Comparison of ENCODE assay signal across 9 cellular contexts in the genomic region with DNA sequence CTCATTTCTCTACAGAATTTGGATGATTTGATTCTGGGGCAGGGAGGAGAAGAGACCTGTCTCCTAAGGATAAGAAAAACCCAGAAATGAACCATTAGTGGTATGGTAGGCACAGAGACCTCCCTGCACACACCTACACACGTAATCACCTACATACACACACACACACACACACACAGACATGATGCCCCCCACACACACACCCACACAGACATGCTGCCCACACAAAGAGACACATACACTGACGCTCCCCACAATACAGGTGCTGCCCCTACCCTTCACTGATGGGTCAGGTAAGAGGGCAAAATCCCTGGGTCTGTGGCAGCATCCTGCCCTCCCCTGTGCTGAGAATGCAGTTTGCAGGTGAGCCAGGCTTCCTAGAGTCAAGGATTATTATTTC. TPM values are rescaled to one million over a fixed set of nuclear protein-coding genes. Genes with fewer than 3 reads are reported as not detected.
A peak's percentile ranks its signal among the peaks of the same experiment; 100 is the strongest.
DNase-seq lines count a peak whose midpoint lies in the region; ATAC-seq and TF ChIP-seq lines count a peak whose summit lies in the region.
"Had no signal": no experiment of that assay in that cellular context is flagged by ENCODE, and none has a peak within 500 bp of the region (broad histone marks: within the 10 kb centered on the region; RNA-seq: fewer than 3 reads in every experiment).

No MANE protein-coding gene starts in this region.

- no peak overlapping the region for H2AFZ ChIP-seq in hepatocyte

- no peaks in the 10 kb centered on the region for H3K9me3 Mint-ChIP-seq in activated T-cell treated with anti-CD3 and anti-CD28 coated beads, Interleukin-2, amount 50 U/mL, for 72 hours
- no peaks in the 10 kb centered on the region for H3K9me3 Mint-ChIP-seq in stimulated activated naive CD8-positive, alpha-beta T cell treated with anti-CD3 and anti-CD28 coated beads, Interleukin-15, amount 100 ng/mL, for 72 hours

- 69% methylated on average over 2 of the region's 2 CpGs for WGBS in hepatocyte (ENCODE audit: low lambda C conversion rate, missing lambda C conversion rate)

- H3K27ac ChIP-seq in VCaP (peak overlapping the region; percentile 95), hepatocyte (no peak overlapping the region)

- H3K4me3 Mint-ChIP-seq in activated T-cell treated with anti-CD3 and anti-CD28 coated beads, Interleukin-2, amount 50 U/mL, for 72 hours, result peak overlapping the region; percentile 72 to 86
- H3K4me3 Mint-ChIP-seq in stimulated activated naive CD8-positive, alpha-beta T cell treated with anti-CD3 and anti-CD28 coated beads, Interleukin-15, amount 100 ng/mL, for 72 hours, result peak overlapping the region; percentile 80 to 81

- H3K9me2 ChIP-seq in hepatocyte (replicated peaks; ENCODE audit: insufficient read depth), result no peaks in the 10 kb centered on the region
- H3K9me2 ChIP-seq: SK-N-SH had no signal

- no peaks in the 10 kb centered on the region for H4K20me1 ChIP-seq in hepatocyte (ENCODE audit: insufficient read depth, poor library complexity, severe bottlenecking)

- H3K27me3 ChIP-seq in hepatocyte, result peaks cover 18% of the 10 kb centered on the region

- no peak for DNase-seq in activated T-cell treated with anti-CD3 and anti-CD28 coated beads, Interleukin-2, amount 50 U/mL, for 72 hours
- DNase-seq in activated T-cell treated with anti-CD3 and anti-CD28 coated beads for 4 hours, result no peak
- no peak for DNase-seq in hepatocyte (ENCODE audit: low spot score)
- DNase-seq in stimulated activated naive CD8-positive, alpha-beta T cell treated with anti-CD3 and anti-CD28 coated beads, Interleukin-15, amount 100 ng/mL, for 72 hours, result no peak
- no peak for DNase-seq in cerebellum (ENCODE audit: low spot score)
- DNase-seq in NCI-H1092 (lab: John Stamatoyannopoulos, UW), result no peak
- DNase-seq in hippocampal formation (lab: John Stamatoyannopoulos, UW), result no peak

- peak overlapping the region; percentile 77 for H3K4me2 ChIP-seq in hepatocyte
- H3K4me2 ChIP-seq: SK-N-SH had no signal

- peaks cover 14% of the 10 kb centered on the region for H3K4me1 Mint-ChIP-seq in activated T-cell treated with anti-CD3 and anti-CD28 coated beads, Interleukin-2, amount 50 U/mL, for 72 hours (ENCODE audit: low read depth)
- peaks cover 16% of the 10 kb centered on the region for H3K4me1 Mint-ChIP-seq in stimulated activated naive CD8-positive, alpha-beta T cell treated with anti-CD3 and anti-CD28 coated beads, Interleukin-15, amount 100 ng/mL, for 72 hours

- no peak overlapping the region for H3K27ac Mint-ChIP-seq in activated T-cell treated with anti-CD3 and anti-CD28 coated beads, Interleukin-2, amount 50 U/mL, for 72 hours
- no peak overlapping the region for H3K27ac Mint-ChIP-seq in stimulated activated naive CD8-positive, alpha-beta T cell treated with anti-CD3 and anti-CD28 coated beads, Interleukin-15, amount 100 ng/mL, for 72 hours

- no peaks in the 10 kb centered on the region for H3K36me3 Mint-ChIP-seq in activated T-cell treated with anti-CD3 and anti-CD28 coated beads, Interleukin-2, amount 50 U/mL, for 72 hours (ENCODE audit: insufficient read depth in 2 of 2)

- no peaks in the 10 kb centered on the region for H3K9me3 ChIP-seq in hepatocyte (ENCODE audit: low read depth)
- H3K9me3 ChIP-seq: SK-N-SH had no signal

- H3K27me3 Mint-ChIP-seq in activated T-cell treated with anti-CD3 and anti-CD28 coated beads, Interleukin-2, amount 50 U/mL, for 72 hours (ENCODE audit: low read depth), result peaks cover 40% of the 10 kb centered on the region
- H3K27me3 Mint-ChIP-seq in stimulated activated naive CD8-positive, alpha-beta T cell treated with anti-CD3 and anti-CD28 coated beads, Interleukin-15, amount 100 ng/mL, for 72 hours, result peaks cover 57% of the 10 kb centered on the region

- H3K4me3 ChIP-seq in hepatocyte, result no peak overlapping the region

- H3K36me3 ChIP-seq in hepatocyte (replicated peaks; ENCODE audit: insufficient read depth, low read depth), result no peaks in the 10 kb centered on the region

- ATAC-seq in activated T-cell treated with anti-CD3 and anti-CD28 coated beads, Interleukin-2, amount 50 U/mL, for 72 hours (replicated peaks in 1 of 2), result no peak
- no peak for ATAC-seq in stimulated activated naive CD8-positive, alpha-beta T cell treated with anti-CD3 and anti-CD28 coated beads, Interleukin-15, amount 100 ng/mL, for 72 hours

- H3K4me1 ChIP-seq in hepatocyte (ENCODE audit: insufficient read depth), result peaks cover 9% of the 10 kb centered on the region

- H3K79me2 ChIP-seq in hepatocyte, result no peaks in the 10 kb centered on the region

- TF ChIP-seq CTCF in VCaP (conservative IDR thresholded peaks at IDR 0.05) (no peak), hepatocyte (IDR thresholded peaks at IDR 0.05; ENCODE audit: poor library complexity) (no peak)

RNA-seq across cellular contexts. Expression of a gene that starts 1.1 kb away (rescaled TPM):
- total RNA-seq in activated T-cell treated with anti-CD3 and anti-CD28 coated beads, Interleukin-2, amount 50 U/mL, for 72 hours, result not detected
- total RNA-seq in hepatocyte (13.5 and 15.5 TPM in 2 replicates), cerebellum (25.7 TPM)
- polyA plus RNA-seq in hepatocyte, result 8.7 and 11.3 TPM in 2 replicates

Comparison
In these comparisons a context has a peak if more than half of its experiments do, and no peak if none do; other contexts are left out.
1. RNA of a gene that starts 1.1 kb away (total RNA-seq): 25.7 TPM in cerebellum (single experiment) and 13.5 to 15.5 TPM in hepatocyte; not detected in activated T-cell treated with anti-CD3 and anti-CD28 coated beads, Interleukin-2, amount 50 U/mL, for 72 hours; every median in the first group is over 10 times any median in the second.